18 cellular contexts compared by ENCODE assay signal in the genomic region with DNA sequence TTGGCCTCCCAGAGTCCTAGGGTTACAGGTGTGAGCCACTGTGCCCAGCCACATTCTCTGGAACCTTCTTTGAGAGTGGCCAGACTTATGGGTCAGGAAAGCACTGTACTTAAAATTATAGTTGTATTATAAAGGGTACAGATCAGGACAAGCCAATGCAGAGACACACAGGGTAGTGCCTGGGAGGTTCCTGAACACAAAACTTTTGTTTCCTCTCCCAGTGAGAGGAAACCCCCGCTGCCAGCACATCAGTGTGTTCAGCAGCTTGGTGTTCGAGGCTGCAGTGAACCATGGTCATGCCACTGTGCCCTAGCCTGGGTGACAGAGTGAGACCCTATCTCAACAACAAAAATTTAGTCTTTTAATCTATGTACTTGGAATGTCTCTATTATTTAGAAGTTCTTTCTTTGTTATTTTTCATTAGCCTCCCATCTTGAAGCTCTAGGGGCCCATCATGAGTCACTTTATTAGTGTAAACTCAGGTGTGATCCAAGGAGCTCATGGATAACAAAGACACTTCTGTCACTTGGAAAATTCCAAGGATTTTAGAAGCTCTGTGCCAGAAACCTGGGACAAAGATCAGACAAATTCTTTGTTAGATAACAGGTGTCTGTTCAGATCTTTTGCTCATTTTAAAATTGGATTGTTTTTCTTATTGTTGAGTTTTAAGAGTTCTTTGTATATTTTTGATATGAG. TPM values are rescaled to one million over a fixed set of nuclear protein-coding genes. Genes with fewer than 3 reads are reported as not detected.
DNase-seq lines count a peak whose midpoint lies in the region; ATAC-seq and TF ChIP-seq lines count a peak whose summit lies in the region.
"Had no signal": no experiment of that assay in that cellular context is flagged by ENCODE, and none has a peak within 500 bp of the region (broad histone marks: within the 10 kb centered on the region; RNA-seq: fewer than 3 reads in every experiment).

No MANE protein-coding gene starts in this region.

- no CpG with 5 or more reads among the region's 2 CpGs for WGBS in IMR-90 (ENCODE audit: extremely low coverage in 2 of 2, insufficient read length in 1 of 2), 2 experiments
- WGBS in smooth muscle cell (ENCODE audit: low lambda C conversion rate) = 97% methylated on average over 2 of the region's 2 CpGs
- WGBS in tibial nerve, 2 donors = 87 to 89% methylated on average over 2 of the region's 2 CpGs

- H2AK5ac ChIP-seq in IMR-90 (ENCODE audit: low read depth, low read length) = no peak overlapping the region

- H3K27ac ChIP-seq in AG04450 (ENCODE audit: low read depth, low read length) (peak overlapping the region; percentile 11), IMR-90 (ENCODE audit: insufficient read depth, low read length) (no peak overlapping the region), smooth muscle cell (ENCODE audit: low read depth) (peak overlapping the region; percentile 49), tibial nerve (no peak overlapping the region)

- no peak for DNase-seq in AG04450 (ENCODE audit: low read depth, low spot score)
- DNase-seq in IMR-90 = no peak
- no peak for DNase-seq in chondrocyte (ENCODE audit: low spot score)
- DNase-seq in smooth muscle cell (lab: John Stamatoyannopoulos, UW; ENCODE audit: unreplicated experiment) = no peak
- no peak for DNase-seq in tibial nerve (ENCODE audit: low spot score in 2 of 2)
- no peak for DNase-seq in T-helper 1 cell
- DNase-seq: H7, NCI-H1694 treated with DMSO at 0.1 percent for 48 hours, NCI-H2081 treated with DMSO at 0.1 percent for 48 hours, NCI-H2171 treated with DMSO at 0.1 percent for 48 hours, NCI-H524 treated with DMSO at 0.1 percent for 48 hours, NCI-H82, SHP77 had no signal

- H3K18ac ChIP-seq in IMR-90 (ENCODE audit: low read depth, low read length) = no peak overlapping the region

- in situ Hi-C loops in IMR-90 (cut with MboI; ENCODE audit: low sequenced_read_pairs) = no loop called here

- H3K79me1 ChIP-seq in IMR-90 (ENCODE audit: low read depth in 1 of 2, low read length in 2 of 2) = peaks cover 14 to 32% of the 10 kb centered on the region in 2 experiments

- intact Hi-C loops in IMR-90 (cut with micrococcal nuclease) = no loop called here

- peaks cover 7% of the 10 kb centered on the region for H3K4me1 Mint-ChIP-seq in chondrocyte (ENCODE audit: low read depth)

- no peak overlapping the region for H3K4me3 ChIP-seq in AG04450 (ENCODE audit: low read depth, low read length)
- H3K4me3 ChIP-seq in IMR-90 (ENCODE audit: insufficient read depth, low read depth, low read length) = no peak overlapping the region
- H3K4me3 ChIP-seq in smooth muscle cell = no peak overlapping the region
- H3K4me3 ChIP-seq in tibial nerve = no peak overlapping the region

- peak overlapping the region; percentile 28 for H2BK5ac ChIP-seq in IMR-90 (ENCODE audit: low read depth, low read length, poor library complexity, severe bottlenecking)

- dilution Hi-C loops in IMR-90 (cut with HindIII; ENCODE audit: low sequenced_read_pairs, unreplicated experiment) = no loop called here

- H3K9me3 ChIP-seq in AG04450 (ENCODE audit: control insufficient read depth, insufficient read depth, low read length) (no peaks in the 10 kb centered on the region), IMR-90 (ENCODE audit: control insufficient read depth, insufficient read depth, low read length) (no peaks in the 10 kb centered on the region), smooth muscle cell (replicated peaks; ENCODE audit: low read depth) (no peaks in the 10 kb centered on the region), tibial nerve (no peaks in the 10 kb centered on the region)

- no peak overlapping the region for H3K14ac ChIP-seq in IMR-90 (replicated peaks; ENCODE audit: low read depth, low read length)

- no peak for TF ChIP-seq RAD21 in IMR-90 (IDR thresholded peaks at IDR 0.05; ENCODE audit: low read length)

- H4K5ac ChIP-seq in IMR-90 (ENCODE audit: low read depth, low read length) = no peak overlapping the region

- peaks cover 5% of the 10 kb centered on the region; the same call in 1 of the 2 replicates for H3K9me1 ChIP-seq in IMR-90 (ENCODE audit: insufficient read depth, low read length)

- no peaks in the 10 kb centered on the region for H3K9me3 Mint-ChIP-seq in chondrocyte (ENCODE audit: low read depth)
- H3K9me3 Mint-ChIP-seq: HFFc6, IgD-negative memory B cell had no signal

- TF ChIP-seq CTCF in AG04450 (IDR thresholded peaks at IDR 0.05; ENCODE audit: low read depth, low read length) = no peak
- TF ChIP-seq CTCF in IMR-90 (conservative IDR thresholded peaks at IDR 0.05; ENCODE audit: low read depth, low read length) = no peak
- TF ChIP-seq CTCF in chondrocyte (IDR thresholded peaks at IDR 0.05) = no peak
- TF ChIP-seq CTCF in smooth muscle cell (IDR thresholded peaks at IDR 0.05; ENCODE audit: borderline replicate concordance, insufficient read depth, poor library complexity, severe bottlenecking) = no peak
- TF ChIP-seq CTCF in tibial nerve (IDR thresholded peaks at IDR 0.05) = no peak

- H2AK9ac ChIP-seq in IMR-90 (replicated peaks; ENCODE audit: low read depth, low read length, poor library complexity) = no peak overlapping the region

- no peaks in the 10 kb centered on the region for H3K27me3 Mint-ChIP-seq in chondrocyte (ENCODE audit: low read depth)
- H3K27me3 Mint-ChIP-seq: B cell, IgD-negative memory B cell had no signal

- peaks cover 5% of the 10 kb centered on the region for H3F3A ChIP-seq in smooth muscle cell (ENCODE audit: low read depth)

- peaks cover 13% of the 10 kb centered on the region for H3K36me3 Mint-ChIP-seq in chondrocyte (ENCODE audit: low read depth)

- H3K4me2 ChIP-seq in IMR-90 (ENCODE audit: low read depth, low read length) (no peak overlapping the region), smooth muscle cell (no peak overlapping the region)

- H4K20me1 ChIP-seq in IMR-90 (ENCODE audit: insufficient read depth, low read length) = peaks cover 7% of the 10 kb centered on the region; the same call in 1 of the 2 replicates
- H4K20me1 ChIP-seq in smooth muscle cell (ENCODE audit: low read depth) = peaks cover 34% of the 10 kb centered on the region

- no peak overlapping the region for H2BK15ac ChIP-seq in IMR-90 (ENCODE audit: low read depth, low read length)

- H4K8ac ChIP-seq in IMR-90 (ENCODE audit: low read depth in 2 of 2, low read length in 2 of 2) = 0 out of 4 replicates have a peak overlapping the region, but pooled peaks of 1 of the 2 experiments have one; percentile 13

- no peak for TF ChIP-seq POLR2A in IMR-90 (IDR thresholded peaks at IDR 0.05; ENCODE audit: low read depth, low read length)
- TF ChIP-seq POLR2A in tibial nerve (IDR thresholded peaks at IDR 0.05) = no peak

- POLR2A ChIA-PET in AG04450 (lab: Yijun Ruan, JAX) (no interaction called here), IMR-90 (lab: Charles Lee; ENCODE audit: unreplicated experiment) (no interaction called here)

- CTCF ChIA-PET in AG04450 (lab: Charles Lee) (interaction anchor here (1.2 to 4.9 kb wide), 6 partner anchors 17 to 165 kb away, joined by 3 to 27 read pairs (median 8); no protein-coding TSS in a partner anchor), IMR-90 (lab: Yijun Ruan, JAX) (interaction anchor here (1.2 to 1.4 kb wide), 2 partner anchors 8 to 137 kb away, joined by 3 read pairs; no protein-coding TSS in a partner anchor)

- no peak overlapping the region for H3K23ac ChIP-seq in IMR-90 (ENCODE audit: low read depth, low read length)

- no peak overlapping the region; the same call in 1 of the 2 replicates for H2BK120ac ChIP-seq in IMR-90 (ENCODE audit: low read depth, low read length)

- H3K56ac ChIP-seq in IMR-90 (ENCODE audit: extremely low read depth, insufficient read depth, low read length) = no peak overlapping the region

- H3K4ac ChIP-seq in IMR-90 (ENCODE audit: low read depth, low read length) = peak overlapping the region; percentile 24; the same call in 1 of the 2 replicates

- peaks cover 72% of the 10 kb centered on the region for H3K79me2 ChIP-seq in smooth muscle cell (ENCODE audit: low read depth)

- H3K9ac ChIP-seq in IMR-90 (ENCODE audit: low read depth, low read length) = no peak overlapping the region
- no peak overlapping the region for H3K9ac ChIP-seq in smooth muscle cell (ENCODE audit: low read depth)

- H3K27me3 ChIP-seq in AG04450 (ENCODE audit: control insufficient read depth, insufficient read depth, low read length) = no peaks in the 10 kb centered on the region
- H3K27me3 ChIP-seq in IMR-90 (ENCODE audit: control insufficient read depth, insufficient read depth, low read length) = no peaks in the 10 kb centered on the region
- H3K27me3 ChIP-seq in smooth muscle cell (ENCODE audit: low read depth) = no peaks in the 10 kb centered on the region
- H3K27me3 ChIP-seq in tibial nerve = no peaks in the 10 kb centered on the region

- no peak overlapping the region for H4K91ac ChIP-seq in IMR-90 (ENCODE audit: insufficient read depth, low read depth, low read length)

- H3K4me1 ChIP-seq in IMR-90 (ENCODE audit: control insufficient read depth, insufficient read depth, low read length) (peaks cover 3% of the 10 kb centered on the region; the same call in 1 of the 2 replicates), smooth muscle cell (ENCODE audit: low read depth) (no peaks in the 10 kb centered on the region), tibial nerve (peaks cover 0 to 27% (median 3%) of the 10 kb centered on the region in 4 donors)

- no peak overlapping the region for H2AFZ ChIP-seq in IMR-90 (replicated peaks; ENCODE audit: low read length, poor library complexity)
- no peak overlapping the region for H2AFZ ChIP-seq in smooth muscle cell (ENCODE audit: low read depth)

- H2BK20ac ChIP-seq in IMR-90 (ENCODE audit: low read depth, low read length) = no peak overlapping the region

- H3K36me3 ChIP-seq in IMR-90 (ENCODE audit: control insufficient read depth, insufficient read depth, low read length) (peaks cover 14% of the 10 kb centered on the region; the same call in 1 of the 2 replicates), smooth muscle cell (ENCODE audit: low read depth) (no peaks in the 10 kb centered on the region), tibial nerve (peaks cover 0 to 44% (median 0%) of the 10 kb centered on the region in 3 donors)

- H3K4me3 Mint-ChIP-seq in chondrocyte (ENCODE audit: unreplicated experiment) = no peak overlapping the region
- H3K4me3 Mint-ChIP-seq: B cell, CD14-positive monocyte, HFFc6, IgD-negative memory B cell had no signal

- peak overlapping the region; percentile 41 for H3K27ac Mint-ChIP-seq in chondrocyte (ENCODE audit: unreplicated experiment)
- H3K27ac Mint-ChIP-seq: B cell, HFFc6, IgD-negative memory B cell had no signal

- no peak for TF ChIP-seq EP300 in tibial nerve (IDR thresholded peaks at IDR 0.05)

- no TSS peak for BruUV-seq in IMR-90 (replicated peaks; lab: Mats Ljungman, UMichigan)

- no peak; the same call in 1 of the 2 replicates for ATAC-seq in IMR-90 (ENCODE audit: low read depth)
- ATAC-seq in HG02884 (IDR thresholded peaks at IDR 0.05; ENCODE audit: unreplicated experiment) = no peak

RNA-seq across cellular contexts. Expression of gene BLOC1S6, which starts 7.8 kb away (rescaled TPM):
- polyA plus RNA-seq in AG04450 (2011; rRNA removed) (29.9 and 39.0 TPM in 2 replicates), IMR-90 (2012; rRNA removed) (17.9 and 21.7 TPM in 2 replicates), smooth muscle cell (30.4 and 34.8 TPM in 2 replicates)
- polyA minus RNA-seq in AG04450 (2011; rRNA and poly(A)+ RNA removed) = 10.2 and 31.0 TPM in 2 replicates
- total RNA-seq in IMR-90 (2012; rRNA removed) (40.9 and 78.3 TPM in 2 replicates), chondrocyte (49.2 to 51.4 TPM (median 50.9 TPM) in 3 replicates), smooth muscle cell (50.3 and 81.6 TPM in 2 replicates), tibial nerve (10 to 100 TPM; 35.6 to 70.8 (median 52.5) TPM)
- 7.2 and 12.0 TPM in 2 replicates for polyA plus RNA-seq in IMR-90 (2012; cell fraction: cytosol; rRNA removed)
- polyA plus RNA-seq in IMR-90 (2012; cell fraction: nucleus; rRNA removed; ENCODE audit: low replicate concordance) = 2.2 and 9.9 TPM in 2 replicates

RNA-seq across cellular contexts. Expression of gene SQOR, which starts 39.8 kb away (rescaled TPM):
- polyA plus RNA-seq in AG04450 (2011; rRNA removed) (74.3 and 74.4 TPM in 2 replicates), IMR-90 (2012; rRNA removed) (21.2 and 22.1 TPM in 2 replicates), smooth muscle cell (9.4 and 14.0 TPM in 2 replicates)
- polyA minus RNA-seq in AG04450 (2011; rRNA and poly(A)+ RNA removed) = 50.5 and 66.2 TPM in 2 replicates
- total RNA-seq in IMR-90 (2012; rRNA removed) (39.2 and 40.3 TPM in 2 replicates), chondrocyte (8.9 to 10.9 TPM (median 10.5 TPM) in 3 replicates), smooth muscle cell (9.9 and 10.9 TPM in 2 replicates), tibial nerve (10 to 100 TPM; 50.4 to 96.1 (median 60.2) TPM)
- 18.5 and 19.9 TPM in 2 replicates for polyA plus RNA-seq in IMR-90 (2012; cell fraction: cytosol; rRNA removed)
- polyA plus RNA-seq in IMR-90 (2012; cell fraction: nucleus; rRNA removed; ENCODE audit: low replicate concordance) = 7.4 and 18.0 TPM in 2 replicates

Comparison
In these comparisons a context has a peak if more than half of its experiments do, and no peak if none do; other contexts are left out.
1. H3K27ac ChIP-seq: peak in AG04450 (single experiment) and smooth muscle cell (single experiment); none in IMR-90 (single experiment) and tibial nerve (0 of 4).